ENCODE assay signal across 9 cellular contexts in genomic region chr1:241323510-241323909, GRCh38. TPM values are rescaled to one million over a fixed set of nuclear protein-coding genes. Genes with fewer than 3 reads are reported as not detected.
DNase-seq lines count a peak whose midpoint lies in the region; ATAC-seq and TF ChIP-seq lines count a peak whose summit lies in the region.
"Had no signal": no experiment of that assay in that cellular context is flagged by ENCODE, and none has a peak within 500 bp of the region (broad histone marks: within the 10 kb centered on the region; RNA-seq: fewer than 3 reads in every experiment).

No MANE protein-coding gene starts in this region.

- intact Hi-C loops in activated CD4-positive, alpha-beta T cell treated with anti-CD3 and anti-CD28 coated beads for 36 hours (cut with DNase I, micrococcal nuclease): no loop called here

- H3K4me3 ChIP-seq in NB4 (ENCODE audit: low read depth, low read length): no peak overlapping the region

- no peak for ATAC-seq in activated CD4-positive, alpha-beta T cell treated with anti-CD3 and anti-CD28 coated beads for 36 hours
- ATAC-seq in T-cell (replicated peaks in 1 of 4): no peak

- TF ChIP-seq POLR2A in NB4 (IDR thresholded peaks at IDR 0.05; ENCODE audit: extremely low read depth, insufficient read length): no peak

- TF ChIP-seq CTCF in NB4 (IDR thresholded peaks at IDR 0.05; ENCODE audit: low read depth, low read length): no peak

- no peaks in the 10 kb centered on the region for H3K4me1 Mint-ChIP-seq in activated CD4-positive, alpha-beta T cell treated with anti-CD3 and anti-CD28 coated beads for 36 hours
- H3K4me1 Mint-ChIP-seq in T-cell: no peaks in the 10 kb centered on the region

- H3K36me3 Mint-ChIP-seq in activated CD4-positive, alpha-beta T cell treated with anti-CD3 and anti-CD28 coated beads for 36 hours (ENCODE audit: low read depth): no peaks in the 10 kb centered on the region
- H3K36me3 Mint-ChIP-seq in T-cell: no peaks in the 10 kb centered on the region

- H3K4me3 Mint-ChIP-seq in activated CD4-positive, alpha-beta T cell treated with anti-CD3 and anti-CD28 coated beads for 36 hours: no peak overlapping the region
- no peak overlapping the region for H3K4me3 Mint-ChIP-seq in T-cell

- POLR2A ChIA-PET in activated CD4-positive, alpha-beta T cell treated with anti-CD3 and anti-CD28 coated beads for 36 hours (lab: Charles Lee): no interaction called here
- POLR2A ChIA-PET in T-cell (lab: Charles Lee): no interaction called here

- H3K27ac Mint-ChIP-seq in activated CD4-positive, alpha-beta T cell treated with anti-CD3 and anti-CD28 coated beads for 36 hours: no peak overlapping the region
- no peak overlapping the region for H3K27ac Mint-ChIP-seq in T-cell

- no peaks in the 10 kb centered on the region for H3K27me3 Mint-ChIP-seq in activated CD4-positive, alpha-beta T cell treated with anti-CD3 and anti-CD28 coated beads for 36 hours
- H3K27me3 Mint-ChIP-seq in T-cell: no peaks in the 10 kb centered on the region

- no peaks in the 10 kb centered on the region for H3K9me3 Mint-ChIP-seq in activated CD4-positive, alpha-beta T cell treated with anti-CD3 and anti-CD28 coated beads for 36 hours (ENCODE audit: low read depth)
- H3K9me3 Mint-ChIP-seq in T-cell: peaks cover 0 to 6% (median 5%) of the 10 kb centered on the region in 3 donors

- peak; percentile 50 for DNase-seq in activated CD4-positive, alpha-beta T cell treated with anti-CD3 and anti-CD28 coated beads for 36 hours
- DNase-seq in activated CD4-positive, alpha-beta T cell treated with anti-CD3 and anti-CD28 coated beads for 4 hours: no peak
- peak; percentile 34 for DNase-seq in NB4 (ENCODE audit: low read depth)
- peak; percentile 49 for DNase-seq in dedifferentiated amniotic fluid mesenchymal stem cell (ENCODE audit: extremely low spot score)
- peak; percentile 6 for DNase-seq in non-pigmented ciliary epithelial cell (ENCODE audit: low read depth)
- DNase-seq in T-cell: no peak
- DNase-seq in activated effector memory CD4-positive, alpha-beta T cell treated with Interleukin-2 at 50 U/mL for 16 hours: no peak
- DNase-seq in COLO668 (lab: John Stamatoyannopoulos, UW; ENCODE audit: unreplicated experiment): no peak
- DNase-seq: NCI-H526 had no signal

- CTCF ChIA-PET in activated CD4-positive, alpha-beta T cell treated with anti-CD3 and anti-CD28 coated beads for 36 hours (lab: Charles Lee): no interaction called here
- CTCF ChIA-PET in T-cell (lab: Charles Lee): interaction anchor here in 1 of 2 donors (0.7 kb wide), 1 partner anchor 12 kb away, joined by 3 read pairs; no protein-coding TSS in a partner anchor

RNA-seq across cellular contexts. Expression of gene RGS7, which starts 33.5 kb away (rescaled TPM):
- total RNA-seq in activated CD4-positive, alpha-beta T cell treated with anti-CD3 and anti-CD28 coated beads for 36 hours: not detected
- total RNA-seq in T-cell: not detected

Comparison
In these comparisons a context has a peak if more than half of its experiments do, and no peak if none do; other contexts are left out.
1. DNase-seq: peak in activated CD4-positive, alpha-beta T cell treated with anti-CD3 and anti-CD28 coated beads for 36 hours (single experiment), NB4 (single experiment), dedifferentiated amniotic fluid mesenchymal stem cell (single experiment) and non-pigmented ciliary epithelial cell (single experiment); none in activated CD4-positive, alpha-beta T cell treated with anti-CD3 and anti-CD28 coated beads for 4 hours (0 of 2), T-cell (0 of 34), activated effector memory CD4-positive, alpha-beta T cell treated with Interleukin-2 at 50 U/mL for 16 hours (single experiment) and COLO668 (single experiment).